Comparison of ENCODE assay signal across 1 cellular context in the genomic region with DNA sequence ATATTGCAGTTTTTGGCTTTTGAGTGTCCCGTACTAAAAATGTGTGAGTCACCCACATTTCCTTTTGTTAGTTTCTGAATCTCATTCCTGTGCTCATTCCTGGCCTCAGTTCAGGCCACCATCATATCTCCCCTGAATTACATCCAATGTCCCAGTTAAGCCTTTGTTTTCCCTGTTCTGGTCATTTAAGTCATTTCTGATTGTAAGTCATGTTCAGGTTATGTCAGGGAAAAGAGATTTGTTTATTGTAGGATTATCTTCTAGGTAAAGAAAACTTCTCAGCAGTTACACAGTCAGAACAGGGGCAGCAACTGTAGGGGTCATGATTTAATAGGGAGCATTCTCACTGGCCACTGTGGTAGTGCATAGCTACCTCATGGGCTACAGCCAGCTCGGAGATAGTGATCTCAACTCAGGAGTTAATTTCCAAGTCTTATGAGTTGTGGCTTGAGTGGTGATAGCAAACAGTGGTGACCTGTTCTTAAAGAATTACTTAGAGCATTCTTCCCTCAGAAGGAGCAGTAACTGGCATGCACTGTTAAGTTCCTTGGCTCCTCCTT.
TF ChIP-seq lines count a peak whose summit lies in the region.

No MANE protein-coding gene starts in this region.

TF ChIP-seq in HEK293, 187 proteins besides CTCF, POLR2A, EP300 and RAD21 (continued from another document):
- TF ChIP-seq ZFP37 (tag by site-specific recombination; IDR thresholded peaks at IDR 0.05) (0 out of 2 replicates have a peak, but pooled peaks have one; percentile 68), ZFHX2 (tag by site-specific recombination; conservative IDR thresholded peaks at IDR 0.05) (no peak), TRIM28 (IDR thresholded peaks at IDR 0.05; ENCODE audit: borderline replicate concordance, low read length) (peak; percentile 64; the same call in 1 of the 2 replicates), HOXD13 (CRISPR knock-in tag; IDR thresholded peaks at IDR 0.05; ENCODE audit: borderline replicate concordance) (peak; percentile 52; the same call in 1 of the 2 replicates), SALL2 (tag by site-specific recombination; IDR thresholded peaks at IDR 0.05; ENCODE audit: borderline replicate concordance) (no peak), OSR2 (tag by site-specific recombination; IDR thresholded peaks at IDR 0.05) (peak; percentile 100), PRDM1 (tag by site-specific recombination; IDR thresholded peaks at IDR 0.05) (no peak), ZNF629 (tag by site-specific recombination; IDR thresholded peaks at IDR 0.05) (peak; percentile 88), ZNF155 (tag by site-specific recombination; IDR thresholded peaks at IDR 0.05) (no peak), PRDM6 (tag by site-specific recombination; IDR thresholded peaks at IDR 0.05) (peak; percentile 75), ZNF335 (tag by site-specific recombination; conservative IDR thresholded peaks at IDR 0.05) (no peak), ZIC2 (tag by site-specific recombination; IDR thresholded peaks at IDR 0.05) (peak; percentile 97), ZNF10 (tag by site-specific recombination; IDR thresholded peaks at IDR 0.05) (peak; percentile 74; the same call in 1 of the 2 replicates), ZNF302 (tag by site-specific recombination; IDR thresholded peaks at IDR 0.05; ENCODE audit: low read depth) (no peak), ZNF843 (tag by site-specific recombination; IDR thresholded peaks at IDR 0.05) (peak; percentile 80), ZNF600 (tag by site-specific recombination; IDR thresholded peaks at IDR 0.05) (peak; percentile 66), ZXDB (tag by site-specific recombination; IDR thresholded peaks at IDR 0.05) (peak; percentile 97)
- TF ChIP-seq, protein P1, sequence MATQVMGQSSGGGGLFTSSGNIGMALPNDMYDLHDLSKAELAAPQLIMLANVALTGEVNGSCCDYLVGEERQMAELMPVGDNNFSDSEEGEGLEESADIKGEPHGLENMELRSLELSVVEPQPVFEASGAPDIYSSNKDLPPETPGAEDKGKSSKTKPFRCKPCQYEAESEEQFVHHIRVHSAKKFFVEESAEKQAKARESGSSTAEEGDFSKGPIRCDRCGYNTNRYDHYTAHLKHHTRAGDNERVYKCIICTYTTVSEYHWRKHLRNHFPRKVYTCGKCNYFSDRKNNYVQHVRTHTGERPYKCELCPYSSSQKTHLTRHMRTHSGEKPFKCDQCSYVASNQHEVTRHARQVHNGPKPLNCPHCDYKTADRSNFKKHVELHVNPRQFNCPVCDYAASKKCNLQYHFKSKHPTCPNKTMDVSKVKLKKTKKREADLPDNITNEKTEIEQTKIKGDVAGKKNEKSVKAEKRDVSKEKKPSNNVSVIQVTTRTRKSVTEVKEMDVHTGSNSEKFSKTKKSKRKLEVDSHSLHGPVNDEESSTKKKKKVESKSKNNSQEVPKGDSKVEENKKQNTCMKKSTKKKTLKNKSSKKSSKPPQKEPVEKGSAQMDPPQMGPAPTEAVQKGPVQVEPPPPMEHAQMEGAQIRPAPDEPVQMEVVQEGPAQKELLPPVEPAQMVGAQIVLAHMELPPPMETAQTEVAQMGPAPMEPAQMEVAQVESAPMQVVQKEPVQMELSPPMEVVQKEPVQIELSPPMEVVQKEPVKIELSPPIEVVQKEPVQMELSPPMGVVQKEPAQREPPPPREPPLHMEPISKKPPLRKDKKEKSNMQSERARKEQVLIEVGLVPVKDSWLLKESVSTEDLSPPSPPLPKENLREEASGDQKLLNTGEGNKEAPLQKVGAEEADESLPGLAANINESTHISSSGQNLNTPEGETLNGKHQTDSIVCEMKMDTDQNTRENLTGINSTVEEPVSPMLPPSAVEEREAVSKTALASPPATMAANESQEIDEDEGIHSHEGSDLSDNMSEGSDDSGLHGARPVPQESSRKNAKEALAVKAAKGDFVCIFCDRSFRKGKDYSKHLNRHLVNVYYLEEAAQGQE (tag by site-specific recombination; IDR thresholded peaks at IDR 0.05) = no peak
- TF ChIP-seq, protein P2, sequence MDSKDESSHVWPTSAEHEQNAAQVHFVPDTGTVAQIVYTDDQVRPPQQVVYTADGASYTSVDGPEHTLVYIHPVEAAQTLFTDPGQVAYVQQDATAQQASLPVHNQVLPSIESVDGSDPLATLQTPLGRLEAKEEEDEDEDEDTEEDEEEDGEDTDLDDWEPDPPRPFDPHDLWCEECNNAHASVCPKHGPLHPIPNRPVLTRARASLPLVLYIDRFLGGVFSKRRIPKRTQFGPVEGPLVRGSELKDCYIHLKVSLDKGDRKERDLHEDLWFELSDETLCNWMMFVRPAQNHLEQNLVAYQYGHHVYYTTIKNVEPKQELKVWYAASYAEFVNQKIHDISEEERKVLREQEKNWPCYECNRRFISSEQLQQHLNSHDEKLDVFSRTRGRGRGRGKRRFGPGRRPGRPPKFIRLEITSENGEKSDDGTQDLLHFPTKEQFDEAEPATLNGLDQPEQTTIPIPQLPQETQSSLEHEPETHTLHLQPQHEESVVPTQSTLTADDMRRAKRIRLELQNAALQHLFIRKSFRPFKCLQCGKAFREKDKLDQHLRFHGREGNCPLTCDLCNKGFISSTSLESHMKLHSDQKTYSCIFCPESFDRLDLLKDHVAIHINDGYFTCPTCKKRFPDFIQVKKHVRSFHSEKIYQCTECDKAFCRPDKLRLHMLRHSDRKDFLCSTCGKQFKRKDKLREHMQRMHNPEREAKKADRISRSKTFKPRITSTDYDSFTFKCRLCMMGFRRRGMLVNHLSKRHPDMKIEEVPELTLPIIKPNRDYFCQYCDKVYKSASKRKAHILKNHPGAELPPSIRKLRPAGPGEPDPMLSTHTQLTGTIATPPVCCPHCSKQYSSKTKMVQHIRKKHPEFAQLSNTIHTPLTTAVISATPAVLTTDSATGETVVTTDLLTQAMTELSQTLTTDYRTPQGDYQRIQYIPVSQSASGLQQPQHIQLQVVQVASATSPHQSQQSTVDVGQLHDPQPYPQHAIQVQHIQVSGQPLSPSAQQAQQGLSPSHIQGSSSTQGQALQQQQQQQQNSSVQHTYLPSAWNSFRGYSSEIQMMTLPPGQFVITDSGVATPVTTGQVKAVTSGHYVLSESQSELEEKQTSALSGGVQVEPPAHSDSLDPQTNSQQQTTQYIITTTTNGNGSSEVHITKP (tag by site-specific recombination; IDR thresholded peaks at IDR 0.05) = peak; percentile 24
- TF ChIP-seq, protein P3, sequence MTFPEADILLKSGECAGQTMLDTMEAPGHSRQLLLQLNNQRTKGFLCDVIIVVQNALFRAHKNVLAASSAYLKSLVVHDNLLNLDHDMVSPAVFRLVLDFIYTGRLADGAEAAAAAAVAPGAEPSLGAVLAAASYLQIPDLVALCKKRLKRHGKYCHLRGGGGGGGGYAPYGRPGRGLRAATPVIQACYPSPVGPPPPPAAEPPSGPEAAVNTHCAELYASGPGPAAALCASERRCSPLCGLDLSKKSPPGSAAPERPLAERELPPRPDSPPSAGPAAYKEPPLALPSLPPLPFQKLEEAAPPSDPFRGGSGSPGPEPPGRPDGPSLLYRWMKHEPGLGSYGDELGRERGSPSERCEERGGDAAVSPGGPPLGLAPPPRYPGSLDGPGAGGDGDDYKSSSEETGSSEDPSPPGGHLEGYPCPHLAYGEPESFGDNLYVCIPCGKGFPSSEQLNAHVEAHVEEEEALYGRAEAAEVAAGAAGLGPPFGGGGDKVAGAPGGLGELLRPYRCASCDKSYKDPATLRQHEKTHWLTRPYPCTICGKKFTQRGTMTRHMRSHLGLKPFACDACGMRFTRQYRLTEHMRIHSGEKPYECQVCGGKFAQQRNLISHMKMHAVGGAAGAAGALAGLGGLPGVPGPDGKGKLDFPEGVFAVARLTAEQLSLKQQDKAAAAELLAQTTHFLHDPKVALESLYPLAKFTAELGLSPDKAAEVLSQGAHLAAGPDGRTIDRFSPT (tag by site-specific recombination; IDR thresholded peaks at IDR 0.05) = peak; percentile 54; the same call in 1 of the 2 replicates
- TF ChIP-seq, protein P4, sequence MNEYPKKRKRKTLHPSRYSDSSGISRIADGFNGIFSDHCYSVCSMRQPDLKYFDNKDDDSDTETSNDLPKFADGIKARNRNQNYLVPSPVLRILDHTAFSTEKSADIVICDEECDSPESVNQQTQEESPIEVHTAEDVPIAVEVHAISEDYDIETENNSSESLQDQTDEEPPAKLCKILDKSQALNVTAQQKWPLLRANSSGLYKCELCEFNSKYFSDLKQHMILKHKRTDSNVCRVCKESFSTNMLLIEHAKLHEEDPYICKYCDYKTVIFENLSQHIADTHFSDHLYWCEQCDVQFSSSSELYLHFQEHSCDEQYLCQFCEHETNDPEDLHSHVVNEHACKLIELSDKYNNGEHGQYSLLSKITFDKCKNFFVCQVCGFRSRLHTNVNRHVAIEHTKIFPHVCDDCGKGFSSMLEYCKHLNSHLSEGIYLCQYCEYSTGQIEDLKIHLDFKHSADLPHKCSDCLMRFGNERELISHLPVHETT (tag by site-specific recombination; IDR thresholded peaks at IDR 0.05) = peak; percentile 60; the same call in 1 of the 2 replicates
- TF ChIP-seq, protein P5, sequence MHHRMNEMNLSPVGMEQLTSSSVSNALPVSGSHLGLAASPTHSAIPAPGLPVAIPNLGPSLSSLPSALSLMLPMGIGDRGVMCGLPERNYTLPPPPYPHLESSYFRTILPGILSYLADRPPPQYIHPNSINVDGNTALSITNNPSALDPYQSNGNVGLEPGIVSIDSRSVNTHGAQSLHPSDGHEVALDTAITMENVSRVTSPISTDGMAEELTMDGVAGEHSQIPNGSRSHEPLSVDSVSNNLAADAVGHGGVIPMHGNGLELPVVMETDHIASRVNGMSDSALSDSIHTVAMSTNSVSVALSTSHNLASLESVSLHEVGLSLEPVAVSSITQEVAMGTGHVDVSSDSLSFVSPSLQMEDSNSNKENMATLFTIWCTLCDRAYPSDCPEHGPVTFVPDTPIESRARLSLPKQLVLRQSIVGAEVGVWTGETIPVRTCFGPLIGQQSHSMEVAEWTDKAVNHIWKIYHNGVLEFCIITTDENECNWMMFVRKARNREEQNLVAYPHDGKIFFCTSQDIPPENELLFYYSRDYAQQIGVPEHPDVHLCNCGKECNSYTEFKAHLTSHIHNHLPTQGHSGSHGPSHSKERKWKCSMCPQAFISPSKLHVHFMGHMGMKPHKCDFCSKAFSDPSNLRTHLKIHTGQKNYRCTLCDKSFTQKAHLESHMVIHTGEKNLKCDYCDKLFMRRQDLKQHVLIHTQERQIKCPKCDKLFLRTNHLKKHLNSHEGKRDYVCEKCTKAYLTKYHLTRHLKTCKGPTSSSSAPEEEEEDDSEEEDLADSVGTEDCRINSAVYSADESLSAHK (tag by site-specific recombination; IDR thresholded peaks at IDR 0.05) = peak; percentile 63
TF ChIP-seq in HEK293: peak in this region for 21.
